Comparison of ENCODE assay signal across 8 cellular contexts in genomic region chr3:167734498-167735232, GRCh38. TPM values are rescaled to one million over a fixed set of nuclear protein-coding genes. Genes with fewer than 3 reads are reported as not detected.
A peak's percentile ranks its signal among the peaks of the same experiment; 100 is the strongest.
DNase-seq lines count a peak whose midpoint lies in the region; ATAC-seq and TF ChIP-seq lines count a peak whose summit lies in the region.

TSS of gene PDCD10 (minus strand) at chr3:167734892. CDS start at chr3:167720157, 14,735 bp downstream.

- no peaks in the 10 kb centered on the region for H3K27me3 Mint-ChIP-seq in activated naive CD8-positive, alpha-beta T cell treated with anti-CD3 and anti-CD28 coated beads, Interleukin-2, amount 10 ng/mL, durations not matched to agents 7 days and 5 days
- no peaks in the 10 kb centered on the region for H3K27me3 Mint-ChIP-seq in glutamatergic neuron (ENCODE audit: unreplicated experiment)

- TF ChIP-seq CTCF in GM12865 (IDR thresholded peaks at IDR 0.05; ENCODE audit: insufficient read depth, low read depth, low read length, missing control alignments) (no peak), glutamatergic neuron (IDR thresholded peaks at IDR 0.05; ENCODE audit: partially characterized antibody, unreplicated experiment) (no peak), osteoblast (IDR thresholded peaks at IDR 0.05; ENCODE audit: extremely low read depth, low read depth, low read length) (no peak), thoracic aorta (IDR thresholded peaks at IDR 0.05) (no peak)

- peak within 1 kb of the TSS; percentile 89 for H3K4me3 ChIP-seq in GM12865 (ENCODE audit: low read depth, low read length)
- H3K4me3 ChIP-seq in osteoblast (ENCODE audit: insufficient read depth, low read length): peak within 1 kb of the TSS; percentile 79
- peak within 1 kb of the TSS; percentile 89 for H3K4me3 ChIP-seq in thoracic aorta

- H3K9me3 Mint-ChIP-seq in activated naive CD8-positive, alpha-beta T cell treated with anti-CD3 and anti-CD28 coated beads, Interleukin-2, amount 10 ng/mL, durations not matched to agents 7 days and 5 days: no peaks in the 10 kb centered on the region
- peaks cover 2% of the 10 kb centered on the region for H3K9me3 Mint-ChIP-seq in glutamatergic neuron (ENCODE audit: unreplicated experiment)

- H3K79me2 ChIP-seq in osteoblast (ENCODE audit: insufficient read depth, low read length): peaks cover 50% of the 10 kb centered on the region

- peak; percentile 99 for DNase-seq in GM12865 (ENCODE audit: low read depth)
- peak; percentile 100 for DNase-seq in NCI-H1105 treated with DMSO at 0.1 percent for 48 hours (lab: John Stamatoyannopoulos, UW)
- DNase-seq in SKM-1 treated with dmso at 0.1 percent for 144 hours (lab: John Stamatoyannopoulos, UW; ENCODE audit: unreplicated experiment): peak; percentile 99
- peak; percentile 91 for DNase-seq in activated naive CD8-positive, alpha-beta T cell treated with anti-CD3 and anti-CD28 coated beads, Interleukin-2, amount 10 ng/mL, durations not matched to agents 7 days and 5 days
- DNase-seq in glutamatergic neuron: peak; percentile 96
- DNase-seq in osteoblast (ENCODE audit: insufficient read length, low spot score, missing footprints): peak; percentile 92
- DNase-seq in thoracic aorta (ENCODE audit: low spot score): peak; percentile 94

- H3K4me1 Mint-ChIP-seq in activated naive CD8-positive, alpha-beta T cell treated with anti-CD3 and anti-CD28 coated beads, Interleukin-2, amount 10 ng/mL, durations not matched to agents 7 days and 5 days: peaks cover 27% of the 10 kb centered on the region
- H3K4me1 Mint-ChIP-seq in glutamatergic neuron (ENCODE audit: low read depth, unreplicated experiment): peaks cover 18% of the 10 kb centered on the region

- H3K9me3 ChIP-seq in osteoblast (ENCODE audit: low read depth, low read length): no peaks in the 10 kb centered on the region
- H3K9me3 ChIP-seq in thoracic aorta: no peaks in the 10 kb centered on the region

- POLR2A ChIA-PET in activated naive CD8-positive, alpha-beta T cell treated with anti-CD3 and anti-CD28 coated beads, Interleukin-2, amount 10 ng/mL, durations not matched to agents 7 days and 5 days (lab: Charles Lee): interaction anchor here (0.9 to 1.5 kb wide), 3 partner anchors 9 to 148 kb away, joined by 3 to 4 read pairs (median 4); no protein-coding TSS in a partner anchor

- no peak within 1 kb of the TSS for H3K27ac Mint-ChIP-seq in activated naive CD8-positive, alpha-beta T cell treated with anti-CD3 and anti-CD28 coated beads, Interleukin-2, amount 10 ng/mL, durations not matched to agents 7 days and 5 days
- no peak within 1 kb of the TSS for H3K27ac Mint-ChIP-seq in glutamatergic neuron (ENCODE audit: unreplicated experiment)

- no peak within 1 kb of the TSS for H3K4me3 Mint-ChIP-seq in activated naive CD8-positive, alpha-beta T cell treated with anti-CD3 and anti-CD28 coated beads, Interleukin-2, amount 10 ng/mL, durations not matched to agents 7 days and 5 days
- no peak within 1 kb of the TSS for H3K4me3 Mint-ChIP-seq in glutamatergic neuron (ENCODE audit: unreplicated experiment)

- H3K27ac ChIP-seq in osteoblast (ENCODE audit: low read depth, low read length) (peak within 1 kb of the TSS; percentile 69), thoracic aorta (peak within 1 kb of the TSS; percentile 89 to 90)

- peak within 1 kb of the TSS; percentile 97 for H3K4me2 ChIP-seq in osteoblast (ENCODE audit: insufficient read depth, low read length)

- peaks cover 32% of the 10 kb centered on the region for H4K20me1 ChIP-seq in osteoblast (ENCODE audit: insufficient read depth, low read length)

- peak within 1 kb of the TSS; percentile 95 for H2AFZ ChIP-seq in osteoblast (ENCODE audit: low read length)

- peaks cover 8% of the 10 kb centered on the region for H3K36me3 Mint-ChIP-seq in activated naive CD8-positive, alpha-beta T cell treated with anti-CD3 and anti-CD28 coated beads, Interleukin-2, amount 10 ng/mL, durations not matched to agents 7 days and 5 days
- H3K36me3 Mint-ChIP-seq in glutamatergic neuron (ENCODE audit: unreplicated experiment): no peaks in the 10 kb centered on the region

- peaks cover 11% of the 10 kb centered on the region for H3K27me3 ChIP-seq in osteoblast (ENCODE audit: insufficient read depth, low read length)
- H3K27me3 ChIP-seq in thoracic aorta (replicated peaks; ENCODE audit: insufficient read depth): no peaks in the 10 kb centered on the region

- ATAC-seq in HG02678 (IDR thresholded peaks at IDR 0.05; ENCODE audit: unreplicated experiment): peak; percentile 87
- peak; percentile 89 for ATAC-seq in activated naive CD8-positive, alpha-beta T cell treated with anti-CD3 and anti-CD28 coated beads, Interleukin-2, amount 10 ng/mL, durations not matched to agents 7 days and 5 days (ENCODE audit: low read depth)
- peak; percentile 98 for ATAC-seq in thoracic aorta (ENCODE audit: insufficient number of reproducible peaks, low FRiP score, low read depth)

- H3K36me3 ChIP-seq in osteoblast (ENCODE audit: insufficient read depth, low read length) (no peaks in the 10 kb centered on the region), thoracic aorta (no peaks in the 10 kb centered on the region)

- H3K4me1 ChIP-seq in osteoblast (ENCODE audit: insufficient read depth, low read length) (peaks cover 14% of the 10 kb centered on the region), thoracic aorta (ENCODE audit: control insufficient read depth in 1 of 2, low read depth in 2 of 2) (peaks cover 12 to 27% of the 10 kb centered on the region in 2 donors)

RNA-seq across cellular contexts. Expression of gene PDCD10, which starts in this region (rescaled TPM):
- total RNA-seq in activated naive CD8-positive, alpha-beta T cell treated with anti-CD3 and anti-CD28 coated beads, Interleukin-2, amount 10 ng/mL, durations not matched to agents 7 days and 5 days: 10 to 100 TPM; 51.6 to 52.8 TPM
- total RNA-seq in glutamatergic neuron (ENCODE audit: unreplicated experiment) (48.0 TPM), osteoblast (44.9 and 56.9 TPM in 2 replicates), thoracic aorta (10 to 100 TPM; 55.5 to 77.3 TPM)

Comparison
In these comparisons a context has a peak if more than half of its experiments do, and no peak if none do; other contexts are left out.
1. Peak in every context shown above with its lines: DNase-seq, ATAC-seq, H3K4me3 ChIP-seq and H3K27ac ChIP-seq.